ENCODE assay signal across 8 cellular contexts in genomic region chr11:73760680-73761402, GRCh38. TPM values are rescaled to one million over a fixed set of nuclear protein-coding genes. Genes with fewer than 3 reads are reported as not detected.
DNase-seq lines count a peak whose midpoint lies in the region; ATAC-seq and TF ChIP-seq lines count a peak whose summit lies in the region.

TSS of gene RAB6A (minus strand) at chr11:73761074. CDS start at chr11:73760635, 439 bp downstream.

- peaks cover 30% of the 10 kb centered on the region for H3K4me1 Mint-ChIP-seq in activated naive CD8-positive, alpha-beta T cell (ENCODE audit: low read depth)

- peak; percentile 91 for ATAC-seq in HG02642 (IDR thresholded peaks at IDR 0.05; ENCODE audit: poor library complexity, unreplicated experiment)
- ATAC-seq in thoracic aorta (ENCODE audit: insufficient number of reproducible peaks, low FRiP score, low read depth), result peak; percentile 99

- H3K36me3 Mint-ChIP-seq in activated naive CD8-positive, alpha-beta T cell, result peaks cover 2% of the 10 kb centered on the region

- peaks cover 38% of the 10 kb centered on the region for H4K20me1 ChIP-seq in osteoblast (ENCODE audit: insufficient read depth, low read length)

- peaks cover 49% of the 10 kb centered on the region for H3K79me2 ChIP-seq in osteoblast (ENCODE audit: insufficient read depth, low read length)

- DNase-seq in GM12865 (ENCODE audit: low read depth) (peak; percentile 100), NCI-H1105 (lab: John Stamatoyannopoulos, UW) (peak; percentile 100), SKM-1 treated with dmso at 0.1 percent for 144 hours (lab: John Stamatoyannopoulos, UW; ENCODE audit: unreplicated experiment) (peak; percentile 99), glomerular visceral epithelial cell (ENCODE audit: extremely low spot score) (peak; percentile 100), osteoblast (ENCODE audit: insufficient read length, low spot score, missing footprints) (peak; percentile 99), thoracic aorta (ENCODE audit: low spot score) (peak; percentile 99)

- H3K27me3 ChIP-seq in osteoblast (ENCODE audit: insufficient read depth, low read length) (no peaks in the 10 kb centered on the region), thoracic aorta (replicated peaks; ENCODE audit: insufficient read depth) (no peaks in the 10 kb centered on the region)

- H2AFZ ChIP-seq in osteoblast (ENCODE audit: low read length), result peak within 1 kb of the TSS; percentile 91

- TF ChIP-seq CTCF in GM12865 (IDR thresholded peaks at IDR 0.05; ENCODE audit: insufficient read depth, low read depth, low read length, missing control alignments) (peak; percentile 13), osteoblast (IDR thresholded peaks at IDR 0.05; ENCODE audit: extremely low read depth, low read depth, low read length) (peak; percentile 19), thoracic aorta (IDR thresholded peaks at IDR 0.05) (peak; percentile 33)

- H3K27ac Mint-ChIP-seq in activated naive CD8-positive, alpha-beta T cell, result peak within 1 kb of the TSS; percentile 96

- no peaks in the 10 kb centered on the region for H3K27me3 Mint-ChIP-seq in activated naive CD8-positive, alpha-beta T cell

- no peaks in the 10 kb centered on the region for H3K9me3 ChIP-seq in osteoblast (ENCODE audit: low read depth, low read length)
- H3K9me3 ChIP-seq in thoracic aorta, result no peaks in the 10 kb centered on the region

- H3K36me3 ChIP-seq in osteoblast (ENCODE audit: insufficient read depth, low read length) (no peaks in the 10 kb centered on the region), thoracic aorta (no peaks in the 10 kb centered on the region)

- H3K27ac ChIP-seq in osteoblast (ENCODE audit: low read depth, low read length), result peak within 1 kb of the TSS; percentile 81
- H3K27ac ChIP-seq in thoracic aorta, result peak within 1 kb of the TSS; percentile 94 to 99

- no peaks in the 10 kb centered on the region for H3K9me3 Mint-ChIP-seq in activated naive CD8-positive, alpha-beta T cell (ENCODE audit: low read depth)

- H3K4me2 ChIP-seq in osteoblast (ENCODE audit: insufficient read depth, low read length), result peak within 1 kb of the TSS; percentile 89

- H3K4me1 ChIP-seq in osteoblast (ENCODE audit: insufficient read depth, low read length), result peaks cover 12% of the 10 kb centered on the region
- H3K4me1 ChIP-seq in thoracic aorta (ENCODE audit: control insufficient read depth in 1 of 2, low read depth in 2 of 2), result peaks cover 17 to 34% of the 10 kb centered on the region in 2 donors

- peak within 1 kb of the TSS; percentile 98 for H3K4me3 ChIP-seq in GM12865 (ENCODE audit: low read depth, low read length)
- peak within 1 kb of the TSS; percentile 95 for H3K4me3 ChIP-seq in osteoblast (ENCODE audit: insufficient read depth, low read length)
- peak within 1 kb of the TSS; percentile 90 for H3K4me3 ChIP-seq in thoracic aorta

- H3K4me3 Mint-ChIP-seq in activated naive CD8-positive, alpha-beta T cell, result peak within 1 kb of the TSS; percentile 96

RNA-seq across cellular contexts. Expression of gene RAB6A, which starts in this region (rescaled TPM):
- total RNA-seq in osteoblast, result 145 and 157 TPM in 2 replicates
- 100 to 1,000 TPM; 179 to 247 TPM for total RNA-seq in thoracic aorta

Comparison
In these comparisons a context has a peak if more than half of its experiments do, and no peak if none do; other contexts are left out.
1. Peak in every context shown above with its lines: DNase-seq, ATAC-seq, H3K4me3 ChIP-seq and H3K27ac ChIP-seq.